ENCODE assay signal across 9 cellular contexts in the genomic region with DNA sequence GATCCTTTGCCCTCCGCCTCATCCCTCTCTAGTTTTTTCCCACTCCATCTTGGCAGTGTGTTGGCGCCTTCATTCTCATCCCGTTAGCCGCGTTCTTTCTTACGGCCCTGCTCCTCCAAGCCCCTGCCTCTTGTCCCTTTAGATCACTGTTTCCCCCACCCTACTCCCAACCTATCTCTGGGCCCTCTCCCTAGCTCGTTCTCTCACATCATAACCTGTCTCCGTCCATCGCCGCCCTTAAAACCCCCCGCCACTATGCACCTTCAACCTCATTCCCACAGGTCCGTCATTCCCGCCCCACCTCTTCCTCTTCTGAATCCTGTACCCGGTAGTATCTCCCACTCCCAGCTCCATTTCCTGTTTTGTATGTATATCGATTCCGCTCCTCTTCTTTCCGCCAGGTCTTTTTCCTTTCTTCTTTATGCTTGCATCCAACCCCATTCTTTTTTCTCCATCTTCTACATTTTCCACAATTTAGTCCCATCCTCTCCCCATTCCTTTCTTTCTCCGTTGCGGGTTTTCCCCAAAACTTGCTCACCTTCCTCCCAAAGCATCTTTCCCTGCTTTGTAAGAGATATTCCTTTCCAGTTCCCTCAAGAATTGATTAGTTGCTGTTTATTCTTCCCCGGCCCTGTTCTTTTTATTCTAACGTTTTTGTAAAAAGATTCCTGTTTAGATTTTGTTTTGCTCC. TPM values are rescaled to one million over a fixed set of nuclear protein-coding genes. Genes with fewer than 3 reads are reported as not detected.
DNase-seq lines count a peak whose midpoint lies in the region; ATAC-seq, FAIRE-seq and TF ChIP-seq lines count a peak whose summit lies in the region.
"Had no signal": no experiment of that assay in that cellular context is flagged by ENCODE, and none has a peak within 500 bp of the region (broad histone marks: within the 10 kb centered on the region; RNA-seq: fewer than 3 reads in every experiment).

No MANE protein-coding gene starts in this region.

- H3K27ac ChIP-seq in cardiac muscle cell (peak overlapping the region; percentile 63), OCI-LY1 (ENCODE audit: low read depth, low read length, poor library complexity, severe bottlenecking) (no peak overlapping the region), epithelial cell of prostate (peak overlapping the region; percentile 24)

- H3K4me3 ChIP-seq in cardiac muscle cell: peak overlapping the region; percentile 77
- H3K4me3 ChIP-seq in OCI-LY1 (ENCODE audit: low read depth, low read length, poor library complexity, severe bottlenecking): peak overlapping the region; percentile 76

- no peaks in the 10 kb centered on the region for H4K20me1 ChIP-seq in OCI-LY1 (ENCODE audit: insufficient read depth, low read length)

- H3K36me3 Mint-ChIP-seq in naive thymus-derived CD8-positive, alpha-beta T cell: no peaks in the 10 kb centered on the region

- intact Hi-C loops in Right ventricle myocardium inferior (cut with DNase I): loop anchor here (1.0 kb wide), 1 partner anchor 78 kb away; no protein-coding TSS in a partner anchor

- no peak for TF ChIP-seq CTCF in cardiac muscle cell (IDR thresholded peaks at IDR 0.05; ENCODE audit: low read depth, low read length)
- TF ChIP-seq CTCF in OCI-LY1 (IDR thresholded peaks at IDR 0.05; ENCODE audit: low read length): no peak

- H3K4me3 Mint-ChIP-seq in naive thymus-derived CD8-positive, alpha-beta T cell: no peak overlapping the region
- H3K4me3 Mint-ChIP-seq: central memory CD8-positive, alpha-beta T cell had no signal

- H3K27ac Mint-ChIP-seq in naive thymus-derived CD8-positive, alpha-beta T cell: no peak overlapping the region

- no peaks in the 10 kb centered on the region for H3K27me3 Mint-ChIP-seq in naive thymus-derived CD8-positive, alpha-beta T cell
- H3K27me3 Mint-ChIP-seq: central memory CD8-positive, alpha-beta T cell had no signal

- H3K4me2 ChIP-seq in OCI-LY1 (ENCODE audit: low read length): peak overlapping the region; percentile 90

- no peaks in the 10 kb centered on the region for H3K9me2 ChIP-seq in OCI-LY1 (ENCODE audit: low read depth, low read length)

- POLR2A ChIA-PET in naive thymus-derived CD8-positive, alpha-beta T cell (lab: Charles Lee): interaction anchor here (1.5 to 2.6 kb wide), 5 partner anchors 20 to 155 kb away, joined by 3 to 16 read pairs (median 7); partner anchors contain the start of gene TRAM2

- no peak for FAIRE-seq in frontal cortex (lab: Jason Lieb, UNC)

- no peaks in the 10 kb centered on the region for H3K9me3 Mint-ChIP-seq in naive thymus-derived CD8-positive, alpha-beta T cell
- H3K9me3 Mint-ChIP-seq: central memory CD8-positive, alpha-beta T cell had no signal

- H3K79me2 ChIP-seq in OCI-LY1 (ENCODE audit: insufficient read depth, low read length): no peaks in the 10 kb centered on the region

- H3K36me3 ChIP-seq in cardiac muscle cell (no peaks in the 10 kb centered on the region), OCI-LY1 (ENCODE audit: insufficient read depth, low read length) (no peaks in the 10 kb centered on the region)

- no peak for ATAC-seq in Right ventricle myocardium inferior
- peak; percentile 0 to 9 for ATAC-seq in naive thymus-derived CD8-positive, alpha-beta T cell
- ATAC-seq in HG03175 (IDR thresholded peaks at IDR 0.05; ENCODE audit: unreplicated experiment): no peak
- ATAC-seq in GM19395 (IDR thresholded peaks at IDR 0.05; ENCODE audit: unreplicated experiment): no peak

- DNase-seq in cardiac muscle cell (ENCODE audit: low read depth in 1 of 2, low spot score in 1 of 2): peak; percentile 41 to 42
- no peak for DNase-seq in Right ventricle myocardium inferior (ENCODE audit: missing footprints)
- DNase-seq in epithelial cell of prostate (ENCODE audit: low read depth, low spot score): no peak
- no peak for DNase-seq in naive thymus-derived CD8-positive, alpha-beta T cell
- no peak for DNase-seq in frontal cortex (ENCODE audit: low spot score in 2 of 2)

- H3K27me3 ChIP-seq in cardiac muscle cell: no peaks in the 10 kb centered on the region
- no peaks in the 10 kb centered on the region for H3K27me3 ChIP-seq in OCI-LY1 (ENCODE audit: insufficient read depth, low read length)

- no peaks in the 10 kb centered on the region for H3F3A ChIP-seq in OCI-LY1 (ENCODE audit: insufficient read depth, low read length)

- H3K4me1 Mint-ChIP-seq in naive thymus-derived CD8-positive, alpha-beta T cell: peaks cover 3 to 28% (median 12%) of the 10 kb centered on the region in 4 donors

- peak overlapping the region; percentile 72 for H3K9ac ChIP-seq in OCI-LY1 (ENCODE audit: low read length)

- H3K4me1 ChIP-seq in cardiac muscle cell (ENCODE audit: low read depth) (peaks cover 18% of the 10 kb centered on the region), OCI-LY1 (ENCODE audit: insufficient read depth, low read length, severe bottlenecking) (peaks cover 57% of the 10 kb centered on the region)

- H3K9me3 ChIP-seq in cardiac muscle cell (ENCODE audit: low read depth) (no peaks in the 10 kb centered on the region), OCI-LY1 (ENCODE audit: low read length) (no peaks in the 10 kb centered on the region)

- no peak overlapping the region; the same call in 1 of the 2 replicates for H2AFZ ChIP-seq in OCI-LY1 (ENCODE audit: low read length)

RNA-seq across cellular contexts. Expression of gene EFHC1, which starts 0.7 kb away (rescaled TPM):
- 20.3 and 21.0 TPM in 2 replicates for total RNA-seq in cardiac muscle cell
- polyA plus RNA-seq in cardiac muscle cell: 22.7 and 31.8 TPM in 2 replicates
- total RNA-seq in Right ventricle myocardium inferior: 4.8 TPM
- total RNA-seq in naive thymus-derived CD8-positive, alpha-beta T cell: 10 to 100 TPM; 13.0 to 15.5 TPM
- polyA plus RNA-seq in naive thymus-derived CD8-positive, alpha-beta T cell: 1 to 10 TPM; 2.5 to 5.1 (median 2.9) TPM
- total RNA-seq in frontal cortex: 22.4 TPM

RNA-seq across cellular contexts. Expression of gene PAQR8, which starts 58.9 kb away (rescaled TPM):
- total RNA-seq in cardiac muscle cell (16.5 and 16.8 TPM in 2 replicates), Right ventricle myocardium inferior (1.9 TPM), frontal cortex (12.6 TPM)
- polyA plus RNA-seq in cardiac muscle cell: 15.5 and 19.7 TPM in 2 replicates
- 10 to 100 TPM; 28.9 to 31.7 TPM for total RNA-seq in naive thymus-derived CD8-positive, alpha-beta T cell
- 10 to 100 TPM; 14.3 to 35.0 (median 30.6) TPM for polyA plus RNA-seq in naive thymus-derived CD8-positive, alpha-beta T cell

Comparison
In these comparisons a context has a peak if more than half of its experiments do, and no peak if none do; other contexts are left out.
1. DNase-seq: peak in cardiac muscle cell (2 of 2); none in Right ventricle myocardium inferior (single experiment), epithelial cell of prostate (single experiment), naive thymus-derived CD8-positive, alpha-beta T cell (0 of 10) and frontal cortex (0 of 2).
2. ATAC-seq: peak in naive thymus-derived CD8-positive, alpha-beta T cell (2 of 2); none in Right ventricle myocardium inferior (single experiment), HG03175 (single experiment) and GM19395 (single experiment).